In the genomic region with DNA sequence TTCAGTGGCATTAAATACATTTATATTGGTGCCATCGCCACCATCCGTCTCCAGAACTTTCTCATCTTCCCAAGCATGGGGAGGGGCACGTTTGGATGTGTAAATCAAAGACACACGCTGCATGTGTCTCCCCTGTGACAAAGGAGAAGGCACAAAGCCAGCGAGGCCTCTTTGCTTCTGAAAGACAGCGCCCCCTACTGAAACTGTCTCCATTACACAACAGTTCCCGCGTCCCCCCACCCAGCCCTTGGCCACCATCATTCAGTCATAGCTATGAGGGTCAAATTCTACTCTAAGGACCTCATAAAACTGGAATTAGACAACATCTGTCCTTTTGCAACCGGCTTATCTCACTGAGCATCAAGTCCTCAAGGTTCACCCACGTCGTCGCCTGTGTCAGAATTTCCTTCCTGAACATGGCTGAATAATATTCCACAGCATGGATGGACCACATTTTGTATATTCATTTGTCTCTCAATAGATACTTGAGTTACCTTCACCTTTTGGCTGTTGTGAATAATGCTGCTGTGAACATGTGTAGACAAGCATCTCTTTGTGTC, we compare ENCODE assay signal across 9 cellular contexts.
DNase-seq lines count a peak whose midpoint lies in the region; ATAC-seq and TF ChIP-seq lines count a peak whose summit lies in the region.
"Had no signal": no experiment of that assay in that cellular context is flagged by ENCODE, and none has a peak within 500 bp of the region (broad histone marks: within the 10 kb centered on the region; RNA-seq: fewer than 3 reads in every experiment).

No MANE protein-coding gene starts in this region.

- no peaks in the 10 kb centered on the region for H3K36me3 ChIP-seq in WERI-Rb-1
- no peaks in the 10 kb centered on the region for H3K36me3 ChIP-seq in uterus

- TF ChIP-seq POLR2A in uterus (IDR thresholded peaks at IDR 0.05) = no peak

- in situ Hi-C loops in GM13977 (cut with MboI; ENCODE audit: low pct_unique_long_range_greater_than_20kb, low sequenced_read_pairs, unreplicated experiment) = no loop called here

- no peak for DNase-seq in GM13977 (ENCODE audit: low spot score)
- no peak for DNase-seq in WERI-Rb-1
- peak; percentile 82 for DNase-seq in iPS-NIHi11 (ENCODE audit: low spot score)
- DNase-seq in stimulated activated CD4-positive, alpha-beta T cell treated with anti-CD3 and anti-CD28 coated beads, Interleukin-4, amount 100 ng/mL, for 4 hours = no peak
- no peak for DNase-seq in occipital lobe (lab: John Stamatoyannopoulos, UW)
- no peak for DNase-seq in uterus
- DNase-seq: NCI-H146 had no signal

- intact Hi-C loops in uterus (cut with DNase I; ENCODE audit: low total_unique reads) = no loop called here

- no peaks in the 10 kb centered on the region for H3K4me1 ChIP-seq in uterus

- ATAC-seq in HG03139 (IDR thresholded peaks at IDR 0.05; ENCODE audit: unreplicated experiment) = no peak

- H3K27ac ChIP-seq in C4-2B (no peak overlapping the region), WERI-Rb-1 (no peak overlapping the region), uterus (no peak overlapping the region)

- H3K9me3 ChIP-seq in WERI-Rb-1 (ENCODE audit: severe bottlenecking) = no peaks in the 10 kb centered on the region
- no peaks in the 10 kb centered on the region for H3K9me3 ChIP-seq in uterus

- TF ChIP-seq CTCF in C4-2B (conservative IDR thresholded peaks at IDR 0.05) = peak; percentile 45
- TF ChIP-seq CTCF in GM13977 (IDR thresholded peaks at IDR 0.05; ENCODE audit: extremely low read depth, insufficient read depth, missing control alignments) = peak; percentile 33
- peak; percentile 52 for TF ChIP-seq CTCF in WERI-Rb-1 (IDR thresholded peaks at IDR 0.05; ENCODE audit: low read depth, low read length)
- no peak for TF ChIP-seq CTCF in uterus (IDR thresholded peaks at IDR 0.05)

- H3K27me3 ChIP-seq in WERI-Rb-1 (ENCODE audit: insufficient read depth, low read depth, severe bottlenecking) (peaks cover 89% of the 10 kb centered on the region), uterus (no peaks in the 10 kb centered on the region)

- H3K4me3 ChIP-seq in WERI-Rb-1 (ENCODE audit: low read depth, low read length) (no peak overlapping the region), uterus (no peak overlapping the region)

Comparison
In these comparisons a context has a peak if more than half of its experiments do, and no peak if none do; other contexts are left out.
1. CTCF ChIP-seq: peak in C4-2B (single experiment), GM13977 (single experiment) and WERI-Rb-1 (single experiment); none in uterus (0 of 4).